In the genomic region with DNA sequence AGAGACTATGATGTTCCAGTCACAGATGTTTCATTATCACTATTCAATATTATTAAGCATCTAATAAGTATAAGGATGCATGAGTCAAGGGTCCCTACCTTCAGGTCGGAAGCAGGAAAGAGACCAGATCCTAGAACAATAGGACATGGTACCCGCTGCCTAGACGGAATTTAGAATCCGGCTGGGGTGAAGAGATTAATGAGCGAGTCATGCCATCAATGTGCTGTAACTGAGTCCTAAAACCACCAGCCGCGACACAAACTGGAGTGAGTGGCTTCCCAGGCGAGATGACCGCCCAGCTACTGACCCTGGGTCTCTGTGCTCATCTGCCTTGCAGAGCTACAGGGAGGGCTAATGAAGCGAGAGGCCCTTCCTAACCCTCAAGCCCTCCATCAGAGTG, we compare ENCODE assay signal across 15 cellular contexts.
"Had no signal": no experiment of that assay in that cellular context is flagged by ENCODE, and none has a peak within 500 bp of the region (broad histone marks: within the 10 kb centered on the region; RNA-seq: fewer than 3 reads in every experiment).

No MANE protein-coding gene starts in this region.

- H3K27me3 Mint-ChIP-seq: activated CD4-positive, alpha-beta memory T cell treated with anti-CD3 and anti-CD28 coated beads, Interleukin-2, amount 10 ng/mL, durations not matched to agents 7 days and 5 days; activated naive CD4-positive, alpha-beta T cell treated with anti-CD3 and anti-CD28 coated beads, Interleukin-2, amount 10 ng/mL, durations not matched to agents 7 days and 5 days had no signal

- ATAC-seq: activated CD4-positive, CD25-positive, alpha-beta regulatory T cell treated with anti-CD3 and anti-CD28 coated beads, Interleukin-2, amount 50 U/mL, for 24 hours; foreskin keratinocyte had no signal

- H3K9me3 Mint-ChIP-seq: activated CD4-positive, alpha-beta memory T cell treated with anti-CD3 and anti-CD28 coated beads, Interleukin-2, amount 10 ng/mL, durations not matched to agents 7 days and 5 days; activated naive CD4-positive, alpha-beta T cell treated with anti-CD3 and anti-CD28 coated beads, Interleukin-2, amount 10 ng/mL, durations not matched to agents 7 days and 5 days; neural progenitor cell; T-helper 2 cell treated with Interferon-gamma antibody and Interleukin-4, amounts not matched to agents 5 μg/mL and 100 μg/mL, for 36 hours had no signal

- H3K4me3 Mint-ChIP-seq: activated CD4-positive, alpha-beta memory T cell treated with anti-CD3 and anti-CD28 coated beads, Interleukin-2, amount 10 ng/mL, durations not matched to agents 7 days and 5 days; activated naive CD4-positive, alpha-beta T cell treated with anti-CD3 and anti-CD28 coated beads, Interleukin-2, amount 10 ng/mL, durations not matched to agents 7 days and 5 days; neural progenitor cell; T-helper 2 cell treated with Interferon-gamma antibody and Interleukin-4, amounts not matched to agents 5 μg/mL and 100 μg/mL, for 36 hours had no signal

- H3K27ac Mint-ChIP-seq: activated CD4-positive, alpha-beta memory T cell treated with anti-CD3 and anti-CD28 coated beads, Interleukin-2, amount 10 ng/mL, durations not matched to agents 7 days and 5 days; activated naive CD4-positive, alpha-beta T cell treated with anti-CD3 and anti-CD28 coated beads, Interleukin-2, amount 10 ng/mL, durations not matched to agents 7 days and 5 days; neural progenitor cell; T-helper 2 cell treated with Interferon-gamma antibody and Interleukin-4, amounts not matched to agents 5 μg/mL and 100 μg/mL, for 36 hours had no signal

- H3K27ac ChIP-seq: brain microvascular endothelial cell, foreskin keratinocyte, neural progenitor cell, parathyroid adenoma, vagina had no signal

- DNase-seq: activated CD4-positive, alpha-beta memory T cell treated with anti-CD3 and anti-CD28 coated beads, Interleukin-2, amount 10 ng/mL, durations not matched to agents 7 days and 5 days; activated naive CD4-positive, alpha-beta T cell treated with anti-CD3 and anti-CD28 coated beads, Interleukin-2, amount 10 ng/mL, durations not matched to agents 7 days and 5 days; amygdala; brain microvascular endothelial cell; dorsolateral prefrontal cortex; foreskin keratinocyte; head of caudate nucleus; mesendoderm; retina; stimulated activated CD4-positive, alpha-beta T cell treated with anti-CD3 and anti-CD28 coated beads, Interleukin-4, amount 100 ng/mL, for 4 hours had no signal
